8 cellular contexts compared by ENCODE assay signal in genomic region chr1:27365372-27366112, GRCh38. TPM values are rescaled to one million over a fixed set of nuclear protein-coding genes. Genes with fewer than 3 reads are reported as not detected.
A peak's percentile ranks its signal among the peaks of the same experiment; 100 is the strongest.
DNase-seq lines count a peak whose midpoint lies in the region; ATAC-seq and TF ChIP-seq lines count a peak whose summit lies in the region.

No MANE protein-coding gene starts in this region.

- H3K4me1 ChIP-seq in lung (ENCODE audit: control insufficient read depth in 2 of 2, insufficient read depth in 2 of 2, low read length in 2 of 2): peaks cover 0 to 16% of the 10 kb centered on the region in 2 donors

- no peak for TF ChIP-seq CTCF in lung (IDR thresholded peaks at IDR 0.05; ENCODE audit: control extremely low read depth, extremely low read depth)

- CTCF ChIA-PET in activated CD4-positive, alpha-beta memory T cell treated with anti-CD3 and anti-CD28 coated beads, Interleukin-2, amount 10 ng/mL, durations not matched to agents 7 days and 5 days (lab: Charles Lee): interaction anchor here (0.6 to 2.8 kb wide), 21 partner anchors 8 to 369 kb away, joined by 3 to 36 read pairs (median 4); partner anchors contain the start of genes GPR3, SLC9A1 and SYTL1

- H3K36me3 Mint-ChIP-seq in activated CD4-positive, alpha-beta memory T cell treated with anti-CD3 and anti-CD28 coated beads, Interleukin-2, amount 10 ng/mL, durations not matched to agents 7 days and 5 days (ENCODE audit: low read depth): no peaks in the 10 kb centered on the region

- ATAC-seq in HG03354 (IDR thresholded peaks at IDR 0.05; ENCODE audit: poor library complexity, severe bottlenecking, unreplicated experiment) (peak; percentile 51), lung (ENCODE audit: insufficient read depth, low FRiP score) (peak; percentile 79), HG03095 (IDR thresholded peaks at IDR 0.05; ENCODE audit: unreplicated experiment) (no peak)

- no peaks in the 10 kb centered on the region for H3K9me3 ChIP-seq in lung (ENCODE audit: control insufficient read depth in 2 of 2, insufficient read depth in 1 of 2, low read length in 1 of 2)

- peak overlapping the region; percentile 83 for H3K27ac Mint-ChIP-seq in activated CD4-positive, alpha-beta memory T cell treated with anti-CD3 and anti-CD28 coated beads, Interleukin-2, amount 10 ng/mL, durations not matched to agents 7 days and 5 days

- H3K4me1 Mint-ChIP-seq in activated CD4-positive, alpha-beta memory T cell treated with anti-CD3 and anti-CD28 coated beads, Interleukin-2, amount 10 ng/mL, durations not matched to agents 7 days and 5 days: peaks cover 39% of the 10 kb centered on the region

- DNase-seq in GM03348 (ENCODE audit: low spot score) (peak; percentile 97), NCI-H774 (lab: John Stamatoyannopoulos, UW) (peak; percentile 76), ecto neural progenitor cell (ENCODE audit: low spot score) (peak; percentile 94), lung (ENCODE audit: low spot score) (peak; percentile 91)
- DNase-seq in activated CD4-positive, alpha-beta memory T cell treated with anti-CD3 and anti-CD28 coated beads, Interleukin-2, amount 10 ng/mL, durations not matched to agents 7 days and 5 days: peak; percentile 86
- peak; percentile 72 to 84 for DNase-seq in stimulated activated CD4-positive, alpha-beta T cell treated with anti-CD3 and anti-CD28 coated beads, Interleukin-4, amount 100 ng/mL, for 48 hours (ENCODE audit: low read depth in 2 of 2)

- peak overlapping the region; percentile 92 to 98 for H3K27ac ChIP-seq in lung (ENCODE audit: low read depth in 1 of 2, low read length in 1 of 2)

- POLR2A ChIA-PET in activated CD4-positive, alpha-beta memory T cell treated with anti-CD3 and anti-CD28 coated beads, Interleukin-2, amount 10 ng/mL, durations not matched to agents 7 days and 5 days (lab: Charles Lee): interaction anchor here (0.6 to 3.2 kb wide), 16 partner anchors 8 to 286 kb away, joined by 3 to 32 read pairs (median 4); partner anchors contain the start of genes CD164L2 and SYTL1

- H3K27me3 ChIP-seq in lung (ENCODE audit: control insufficient read depth, insufficient read depth): no peaks in the 10 kb centered on the region

- 3 to 5% methylated on average over 29 to 40 of the region's 40 CpGs for WGBS in lung, 2 donors

- peaks cover 4 to 42% of the 10 kb centered on the region in 2 donors for H3K36me3 ChIP-seq in lung (ENCODE audit: control insufficient read depth in 2 of 2, insufficient read depth in 2 of 2, low read length in 2 of 2)

- peak overlapping the region; percentile 83 for H3K4me3 Mint-ChIP-seq in activated CD4-positive, alpha-beta memory T cell treated with anti-CD3 and anti-CD28 coated beads, Interleukin-2, amount 10 ng/mL, durations not matched to agents 7 days and 5 days

- H3K27me3 Mint-ChIP-seq in activated CD4-positive, alpha-beta memory T cell treated with anti-CD3 and anti-CD28 coated beads, Interleukin-2, amount 10 ng/mL, durations not matched to agents 7 days and 5 days: no peaks in the 10 kb centered on the region

- peak overlapping the region; percentile 63 for H3K4me3 ChIP-seq in lung

- H3K9me3 Mint-ChIP-seq in activated CD4-positive, alpha-beta memory T cell treated with anti-CD3 and anti-CD28 coated beads, Interleukin-2, amount 10 ng/mL, durations not matched to agents 7 days and 5 days: no peaks in the 10 kb centered on the region

RNA-seq across cellular contexts. Expression of gene MAP3K6, which starts 1.2 kb away (rescaled TPM):
- 10 to 100 TPM; 10.5 to 11.1 TPM for total RNA-seq in activated CD4-positive, alpha-beta memory T cell treated with anti-CD3 and anti-CD28 coated beads, Interleukin-2, amount 10 ng/mL, durations not matched to agents 7 days and 5 days
- 10 to 100 TPM; 17.0 to 96.6 TPM for total RNA-seq in lung
- polyA plus RNA-seq in lung: 10 to 100 TPM; 53.1 to 72.5 TPM

RNA-seq across cellular contexts. Expression of gene FCN3, which starts 9.1 kb away (rescaled TPM):
- not detected for total RNA-seq in activated CD4-positive, alpha-beta memory T cell treated with anti-CD3 and anti-CD28 coated beads, Interleukin-2, amount 10 ng/mL, durations not matched to agents 7 days and 5 days
- total RNA-seq in lung: 100 to 1,000 TPM in 1 of 2 donors, 10 to 100 TPM in 1; 36.6 to 611 TPM
- 100 to 1,000 TPM; 452 to 489 TPM for polyA plus RNA-seq in lung

RNA-seq across cellular contexts. Expression of gene CD164L2, which starts 17.6 kb away (rescaled TPM):
- not detected for total RNA-seq in activated CD4-positive, alpha-beta memory T cell treated with anti-CD3 and anti-CD28 coated beads, Interleukin-2, amount 10 ng/mL, durations not matched to agents 7 days and 5 days
- 10 to 100 TPM in 1 of 2 donors, 1 to 10 TPM in 1; 6.3 to 19.8 TPM for total RNA-seq in lung
- polyA plus RNA-seq in lung: 10 to 100 TPM in 1 of 2 donors, 1 to 10 TPM in 1; 6.8 to 11.0 TPM

RNA-seq across cellular contexts. Expression of gene SYTL1, which starts 23.7 kb away (rescaled TPM):
- total RNA-seq in activated CD4-positive, alpha-beta memory T cell treated with anti-CD3 and anti-CD28 coated beads, Interleukin-2, amount 10 ng/mL, durations not matched to agents 7 days and 5 days: 100 to 1,000 TPM; 124 to 136 TPM
- total RNA-seq in lung: 10 to 100 TPM; 10.5 to 58.0 TPM
- 10 to 100 TPM; 27.7 to 41.6 TPM for polyA plus RNA-seq in lung

RNA-seq across cellular contexts. Expression of gene GPR3, which starts 26.9 kb away (rescaled TPM):
- total RNA-seq in activated CD4-positive, alpha-beta memory T cell treated with anti-CD3 and anti-CD28 coated beads, Interleukin-2, amount 10 ng/mL, durations not matched to agents 7 days and 5 days: under 1 TPM; 0.58 to 0.65 TPM
- total RNA-seq in lung: under 1 TPM; 0.51 to 0.58 TPM
- polyA plus RNA-seq in lung: 1 to 10 TPM; 1.3 to 1.8 TPM

Comparison
In these comparisons a context has a peak if more than half of its experiments do, and no peak if none do; other contexts are left out.
1. RNA of gene FCN3, which starts 9.1 kb away (total RNA-seq): 36.6 to 611 TPM in lung; not detected in activated CD4-positive, alpha-beta memory T cell treated with anti-CD3 and anti-CD28 coated beads, Interleukin-2, amount 10 ng/mL, durations not matched to agents 7 days and 5 days; every median in the first group is over 10 times any median in the second.
2. RNA of gene CD164L2, which starts 17.6 kb away (total RNA-seq): 6.3 to 19.8 TPM in lung; not detected in activated CD4-positive, alpha-beta memory T cell treated with anti-CD3 and anti-CD28 coated beads, Interleukin-2, amount 10 ng/mL, durations not matched to agents 7 days and 5 days; every median in the first group is over 4 times any median in the second.
3. Peak in every context shown above with its lines, with median percentiles within 50 percentile points of each other: DNase-seq.